ENCODE assay signal across 11 cellular contexts in genomic region chr5:88226881-88227450, GRCh38. TPM values are rescaled to one million over a fixed set of nuclear protein-coding genes. Genes with fewer than 3 reads are reported as not detected.
DNase-seq lines count a peak whose midpoint lies in the region; ATAC-seq and FAIRE-seq lines count a peak whose summit lies in the region.
"Had no signal": no experiment of that assay in that cellular context is flagged by ENCODE, and none has a peak within 500 bp of the region (broad histone marks: within the 10 kb centered on the region; RNA-seq: fewer than 3 reads in every experiment).

No MANE protein-coding gene starts in this region.

- no peak for FAIRE-seq in HTR-8/SVneo (lab: Jason Lieb, UNC)
- FAIRE-seq: bronchial epithelial cell had no signal

- DNase-seq in NAMALWA (ENCODE audit: low spot score), result peak; percentile 1
- DNase-seq in activated CD4-positive, CD25-positive, alpha-beta regulatory T cell treated with anti-CD3 and anti-CD28 coated beads, Interleukin-2, amount 50 U/mL, for 72 hours, result no peak
- no peak for DNase-seq in H4 (ENCODE audit: low spot score)
- DNase-seq in HTR-8/SVneo (ENCODE audit: insufficient read length, low spot score), result no peak
- DNase-seq in left lobe of liver (ENCODE audit: low spot score), result no peak
- DNase-seq: NCI-H1436, OCI-M1 had no signal

- ATAC-seq in GM18511 (IDR thresholded peaks at IDR 0.05; ENCODE audit: unreplicated experiment) (peak; percentile 88), GM19467 (IDR thresholded peaks at IDR 0.05; ENCODE audit: unreplicated experiment) (peak; percentile 82), HG02885 (IDR thresholded peaks at IDR 0.05; ENCODE audit: poor library complexity, unreplicated experiment) (peak; percentile 86), left lobe of liver (no peak)

RNA-seq across cellular contexts. Expression of gene TMEM161B, which starts 41.7 kb away (rescaled TPM):
- 10.0 and 16.5 TPM in 2 replicates for total RNA-seq in H4 (2014; rRNA removed; shearing (Covaris generic))
- 7.3 TPM for total RNA-seq in left lobe of liver
